Comparison of ENCODE assay signal across 19 cellular contexts in genomic region chr1:27049607-27050006, GRCh38. TPM values are rescaled to one million over a fixed set of nuclear protein-coding genes. Genes with fewer than 3 reads are reported as not detected.
DNase-seq lines count a peak whose midpoint lies in the region; ATAC-seq and TF ChIP-seq lines count a peak whose summit lies in the region.
"Had no signal": no experiment of that assay in that cellular context is flagged by ENCODE, and none has a peak within 500 bp of the region (broad histone marks: within the 10 kb centered on the region; RNA-seq: fewer than 3 reads in every experiment).

No MANE protein-coding gene starts in this region.

- no peaks in the 10 kb centered on the region for H3K79me2 ChIP-seq in DND-41 (ENCODE audit: insufficient read depth, low read length)

- DNase-seq in DND-41, result peak; percentile 47
- DNase-seq in HEK293T (ENCODE audit: extremely low spot score), result no peak
- peak; percentile 52 for DNase-seq in NCI-H82 treated with DMSO at 0.1 percent for 48 hours (lab: John Stamatoyannopoulos, UW; ENCODE audit: unreplicated experiment)
- DNase-seq in chondrocyte (ENCODE audit: low spot score), result no peak
- no peak for DNase-seq in activated naive CD8-positive, alpha-beta T cell treated with anti-CD3 and anti-CD28 coated beads, Interleukin-2, amount 50 U/mL, for 24 hours
- DNase-seq in NCI-H345 (lab: John Stamatoyannopoulos, UW), result no peak
- DNase-seq: activated CD4-positive, alpha-beta T cell treated with anti-CD3 and anti-CD28 coated beads, Interleukin-2, amount 50 U/mL, for 48 hours; activated T-cell treated with anti-CD3 and anti-CD28 coated beads, Interleukin-2, amount 50 U/mL, for 48 hours; COR-L47; lower lobe of right lung; NCI-H187; NCI-H446; ovary; PC-9; sigmoid colon had no signal

- no peak for TF ChIP-seq CTCF in DND-41 (IDR thresholded peaks at IDR 0.05; ENCODE audit: borderline replicate concordance, extremely low read depth, low read length, poor library complexity, severe bottlenecking)
- no peak for TF ChIP-seq CTCF in chondrocyte (IDR thresholded peaks at IDR 0.05)

- no peak overlapping the region for H3K27ac ChIP-seq in DND-41 (ENCODE audit: low read length)
- H3K27ac ChIP-seq: KMS-11, lower lobe of right lung, ovary, PC-9, sigmoid colon, suprapubic skin had no signal

- H3K4me3 ChIP-seq in DND-41 (ENCODE audit: low read depth in 1 of 2, low read length in 2 of 2), result no peak overlapping the region
- H3K4me3 ChIP-seq: lower lobe of right lung, ovary, PC-9, sigmoid colon, suprapubic skin had no signal

- no peaks in the 10 kb centered on the region for H3K27me3 ChIP-seq in DND-41 (ENCODE audit: insufficient read depth, low read length, poor library complexity)
- H3K27me3 ChIP-seq: ovary, sigmoid colon, suprapubic skin had no signal

- CTCF ChIA-PET in HEK293T (lab: Yijun Ruan, JAX), result no interaction called here

- peak overlapping the region; percentile 1 for H3K27ac Mint-ChIP-seq in chondrocyte (ENCODE audit: unreplicated experiment)
- no peak overlapping the region for H3K27ac Mint-ChIP-seq in activated naive CD8-positive, alpha-beta T cell treated with anti-CD3 and anti-CD28 coated beads, Interleukin-2, amount 50 U/mL, for 24 hours

- no peak overlapping the region for H2AFZ ChIP-seq in DND-41 (ENCODE audit: low read depth, low read length)
- H2AFZ ChIP-seq: PC-9 had no signal

- H3K4me1 ChIP-seq in DND-41 (ENCODE audit: insufficient read depth, low read length), result peaks cover 4% of the 10 kb centered on the region

- no peak overlapping the region for H3K4me2 ChIP-seq in DND-41 (ENCODE audit: insufficient read depth, low read length)
- H3K4me2 ChIP-seq: KMS-11, PC-9 had no signal

- H3K9me3 Mint-ChIP-seq in chondrocyte (ENCODE audit: low read depth), result no peaks in the 10 kb centered on the region
- no peaks in the 10 kb centered on the region for H3K9me3 Mint-ChIP-seq in activated naive CD8-positive, alpha-beta T cell treated with anti-CD3 and anti-CD28 coated beads, Interleukin-2, amount 50 U/mL, for 24 hours

- no peaks in the 10 kb centered on the region for H3K9me3 ChIP-seq in DND-41 (ENCODE audit: insufficient read depth, low read length, severe bottlenecking)
- H3K9me3 ChIP-seq: lower lobe of right lung, ovary, sigmoid colon, suprapubic skin had no signal

- H3K9ac ChIP-seq in DND-41 (ENCODE audit: low read depth, low read length), result no peak overlapping the region
- H3K9ac ChIP-seq: KMS-11 had no signal

- ATAC-seq in DND-41 (ENCODE audit: insufficient read depth, low read depth) (no peak), GM21717 (IDR thresholded peaks at IDR 0.05; ENCODE audit: unreplicated experiment) (no peak)
- no peak for ATAC-seq in activated naive CD8-positive, alpha-beta T cell treated with anti-CD3 and anti-CD28 coated beads, Interleukin-2, amount 50 U/mL, for 24 hours
- ATAC-seq: esophagus mucosa, lower lobe of right lung had no signal

- H3K27me3 Mint-ChIP-seq in chondrocyte (ENCODE audit: low read depth), result no peaks in the 10 kb centered on the region
- H3K27me3 Mint-ChIP-seq in activated naive CD8-positive, alpha-beta T cell treated with anti-CD3 and anti-CD28 coated beads, Interleukin-2, amount 50 U/mL, for 24 hours, result no peaks in the 10 kb centered on the region

- H3K36me3 ChIP-seq in DND-41 (ENCODE audit: insufficient read depth, low read length), result no peaks in the 10 kb centered on the region
- H3K36me3 ChIP-seq: lower lobe of right lung, ovary, sigmoid colon, suprapubic skin had no signal

- no peak overlapping the region for H3K4me3 Mint-ChIP-seq in chondrocyte (ENCODE audit: unreplicated experiment)
- no peak overlapping the region for H3K4me3 Mint-ChIP-seq in activated naive CD8-positive, alpha-beta T cell treated with anti-CD3 and anti-CD28 coated beads, Interleukin-2, amount 50 U/mL, for 24 hours

- no peaks in the 10 kb centered on the region for H4K20me1 ChIP-seq in DND-41 (ENCODE audit: insufficient read depth, low read length)

- H3K36me3 Mint-ChIP-seq in chondrocyte (ENCODE audit: low read depth), result no peaks in the 10 kb centered on the region
- H3K36me3 Mint-ChIP-seq in activated naive CD8-positive, alpha-beta T cell treated with anti-CD3 and anti-CD28 coated beads, Interleukin-2, amount 50 U/mL, for 24 hours (ENCODE audit: low read depth), result no peaks in the 10 kb centered on the region

- POLR2A ChIA-PET in HEK293T (lab: Yijun Ruan, JAX), result no interaction called here

- peaks cover 6% of the 10 kb centered on the region for H3K4me1 Mint-ChIP-seq in chondrocyte (ENCODE audit: low read depth)
- H3K4me1 Mint-ChIP-seq in activated naive CD8-positive, alpha-beta T cell treated with anti-CD3 and anti-CD28 coated beads, Interleukin-2, amount 50 U/mL, for 24 hours, result peaks cover 14% of the 10 kb centered on the region

TF ChIP-seq in HEK293T, 16 proteins besides CTCF, POLR2A, EP300 and RAD21:
- TF ChIP-seq L3MBTL2 (conservative IDR thresholded peaks at IDR 0.05) (no peak), BHLHE40 (IDR thresholded peaks at IDR 0.05; ENCODE audit: borderline replicate concordance) (no peak), PKNOX1 (IDR thresholded peaks at IDR 0.05) (peak; percentile 85)

RNA-seq across cellular contexts. Expression of gene TENT5B, which starts 37.0 kb away (rescaled TPM):
- 15.2 to 39.1 TPM (median 38.1 TPM) in 3 replicates for total RNA-seq in chondrocyte

RNA-seq across cellular contexts. Expression of gene TRNP1, which starts 56.1 kb away (rescaled TPM):
- 56.5 to 76.5 TPM (median 72.1 TPM) in 3 replicates for total RNA-seq in chondrocyte

Comparison
In these comparisons a context has a peak if more than half of its experiments do, and no peak if none do; other contexts are left out.
1. DNase-seq: peak in DND-41 (single experiment) and NCI-H82 treated with DMSO at 0.1 percent for 48 hours (single experiment); none in HEK293T (single experiment), chondrocyte (single experiment), activated naive CD8-positive, alpha-beta T cell treated with anti-CD3 and anti-CD28 coated beads, Interleukin-2, amount 50 U/mL, for 24 hours (single experiment) and NCI-H345 (single experiment).